ENCODE assay signal across 1 cellular context in genomic region chr10:68074775-68075549, GRCh38.
A peak's percentile ranks its signal among the peaks of the same experiment; 100 is the strongest.
TF ChIP-seq lines count a peak whose summit lies in the region.

Gene HERC4 (minus strand): TSS chr10:68075283. CDS start chr10:68073108, 2,175 bp downstream.

TF ChIP-seq in A549, 52 proteins besides CTCF, POLR2A, EP300 and RAD21 (continued from another document):
- TF ChIP-seq JUN (IDR thresholded peaks at IDR 0.05) (peak; percentile 41 to 85; a peak in 3 of 5 replicates), MAX (IDR thresholded peaks at IDR 0.05) (peak; percentile 87), CHD2 (IDR thresholded peaks at IDR 0.05; ENCODE audit: low read length, partially characterized antibody) (peak; percentile 25)
